ENCODE assay signal across 29 cellular contexts in genomic region chr22:19807914-19808872, GRCh38. TPM values are rescaled to one million over a fixed set of nuclear protein-coding genes. Genes with fewer than 3 reads are reported as not detected.
A peak's percentile ranks its signal among the peaks of the same experiment; 100 is the strongest.
DNase-seq lines count a peak whose midpoint lies in the region; ATAC-seq and TF ChIP-seq lines count a peak whose summit lies in the region.
"Had no signal": no experiment of that assay in that cellular context is flagged by ENCODE, and none has a peak within 500 bp of the region (broad histone marks: within the 10 kb centered on the region; RNA-seq: fewer than 3 reads in every experiment).

No MANE protein-coding gene starts in this region.

- no peaks in the 10 kb centered on the region for H3K36me3 Mint-ChIP-seq in activated CD4-positive, alpha-beta memory T cell treated with anti-CD3 and anti-CD28 coated beads, Interleukin-2, amount 10 ng/mL, durations not matched to agents 7 days and 5 days (ENCODE audit: low read depth)
- H3K36me3 Mint-ChIP-seq: natural killer cell had no signal

- peak; percentile 74 for DNase-seq in cardiac septum (ENCODE audit: low spot score)
- DNase-seq in heart right ventricle = no peak
- DNase-seq in lower lobe of right lung = peak; percentile 33
- peak; percentile 10 to 13 for DNase-seq in uterus
- DNase-seq in effector memory CD4-positive, alpha-beta T cell = no peak
- no peak for DNase-seq in activated CD4-positive, alpha-beta memory T cell treated with anti-CD3 and anti-CD28 coated beads, Interleukin-2, amount 10 ng/mL, durations not matched to agents 7 days and 5 days
- DNase-seq: ACHN; activated CD4-positive, alpha-beta T cell treated with anti-CD3 and anti-CD28 coated beads for 4 hours; activated naive CD8-positive, alpha-beta T cell treated with anti-CD3 and anti-CD28 coated beads, Interleukin-2, amount 50 U/mL, for 24 hours; colonic mucosa; COR-L47; effector CD8-positive, alpha-beta T cell; erythroblast; GDM1; glutamatergic neuron; Kasumi-1; natural killer cell; NCI-H1436 treated with DMSO at 0.1 percent for 48 hours; small intestine; SW 1271 had no signal

- CTCF ChIA-PET in HEK293 (lab: Yijun Ruan, JAX) = interaction anchor here (0.6 kb wide), 1 partner anchor 18 kb away, joined by 3 read pairs; no protein-coding TSS in a partner anchor
- CTCF ChIA-PET in activated CD4-positive, alpha-beta memory T cell treated with anti-CD3 and anti-CD28 coated beads, Interleukin-2, amount 10 ng/mL, durations not matched to agents 7 days and 5 days (lab: Charles Lee) = no interaction called here

- H3K27ac ChIP-seq in heart right ventricle (no peak overlapping the region), HEK293 (ENCODE audit: extremely low read depth, low read depth, low read length) (no peak overlapping the region), lower lobe of right lung (no peak overlapping the region), uterus (no peak overlapping the region)
- no peak overlapping the region for H3K27ac ChIP-seq in effector memory CD4-positive, alpha-beta T cell (ENCODE audit: insufficient read depth, low read length, poor library complexity, severe bottlenecking)
- H3K27ac ChIP-seq: cardiac muscle cell, colonic mucosa, SJCRH30, thoracic aorta had no signal

- WGBS in heart right ventricle, 2 donors = 95 to 98% methylated on average over 20 of the region's 20 CpGs

- H3K4me1 ChIP-seq in heart right ventricle (peaks cover 0 to 7% (median 0%) of the 10 kb centered on the region in 9 donors), HEK293 (ENCODE audit: control insufficient read depth, insufficient read depth, low read length) (peaks cover 3% of the 10 kb centered on the region), lower lobe of right lung (peaks cover 9% of the 10 kb centered on the region), uterus (peaks cover 0 to 7% of the 10 kb centered on the region in 2 donors)
- H3K4me1 ChIP-seq in effector memory CD4-positive, alpha-beta T cell (ENCODE audit: control insufficient read depth, insufficient read depth, low read length, poor library complexity, severe bottlenecking) = peaks cover 6% of the 10 kb centered on the region

- TF ChIP-seq CTCF in heart right ventricle (IDR thresholded peaks at IDR 0.05) = no peak
- TF ChIP-seq CTCF in HEK293 (tag by site-specific recombination; IDR thresholded peaks at IDR 0.05) = no peak
- TF ChIP-seq CTCF in lower lobe of right lung (IDR thresholded peaks at IDR 0.05) = no peak
- no peak for TF ChIP-seq CTCF in uterus (IDR thresholded peaks at IDR 0.05)

- intact Hi-C loops in cardiac septum (cut with DNase I) = no loop called here
- intact Hi-C loops in heart right ventricle (cut with DNase I) = loop anchor here in 1 of 10 donors (10.0 kb wide), 1 partner anchor 53 kb away; no protein-coding TSS in a partner anchor
- intact Hi-C loops in lower lobe of right lung (cut with DNase I) = no loop called here
- intact Hi-C loops in uterus (cut with DNase I; ENCODE audit: low total_unique reads) = no loop called here

- no peak for TF ChIP-seq POLR2A in uterus (IDR thresholded peaks at IDR 0.05)

- no peak for ATAC-seq in heart right ventricle
- no peak for ATAC-seq in lower lobe of right lung
- ATAC-seq: activated naive CD8-positive, alpha-beta T cell treated with anti-CD3 and anti-CD28 coated beads, Interleukin-2, amount 50 U/mL, for 24 hours; HCT116; natural killer cell had no signal

- POLR2A ChIA-PET in HEK293 (lab: Yijun Ruan, JAX) = interaction anchor here (3.0 kb wide), 1 partner anchor 47 kb away, joined by 12 read pairs; the partner anchor contains the start of genes GNB1L and RTL10
- POLR2A ChIA-PET in activated CD4-positive, alpha-beta memory T cell treated with anti-CD3 and anti-CD28 coated beads, Interleukin-2, amount 10 ng/mL, durations not matched to agents 7 days and 5 days (lab: Charles Lee) = interaction anchor here (0.6 kb wide), 1 partner anchor 15 kb away, joined by 3 read pairs; no protein-coding TSS in a partner anchor

- no peaks in the 10 kb centered on the region for H3K27me3 ChIP-seq in heart right ventricle
- H3K27me3 ChIP-seq in lower lobe of right lung (ENCODE audit: low read depth) = no peaks in the 10 kb centered on the region
- H3K27me3 ChIP-seq in uterus = no peaks in the 10 kb centered on the region
- H3K27me3 ChIP-seq in effector memory CD4-positive, alpha-beta T cell (replicated peaks; ENCODE audit: control insufficient read depth, insufficient read depth, low read length, poor library complexity, severe bottlenecking) = no peaks in the 10 kb centered on the region
- H3K27me3 ChIP-seq: cardiac muscle cell, colonic mucosa, SJCRH30 had no signal

- no peak overlapping the region for H3K4me3 Mint-ChIP-seq in activated CD4-positive, alpha-beta memory T cell treated with anti-CD3 and anti-CD28 coated beads, Interleukin-2, amount 10 ng/mL, durations not matched to agents 7 days and 5 days
- H3K4me3 Mint-ChIP-seq: activated naive CD8-positive, alpha-beta T cell treated with anti-CD3 and anti-CD28 coated beads, Interleukin-2, amount 50 U/mL, for 24 hours; natural killer cell; stimulated activated naive CD8-positive, alpha-beta T cell treated with anti-CD3 and anti-CD28 coated beads, Interleukin-15, Interleukin-2, amounts not matched to agents 100 ng/mL and 50 ng/mL, for 24 hours had no signal

- no peaks in the 10 kb centered on the region for H3K27me3 Mint-ChIP-seq in activated CD4-positive, alpha-beta memory T cell treated with anti-CD3 and anti-CD28 coated beads, Interleukin-2, amount 10 ng/mL, durations not matched to agents 7 days and 5 days
- H3K27me3 Mint-ChIP-seq: activated naive CD8-positive, alpha-beta T cell treated with anti-CD3 and anti-CD28 coated beads, Interleukin-2, amount 50 U/mL, for 24 hours; stimulated activated naive CD8-positive, alpha-beta T cell treated with anti-CD3 and anti-CD28 coated beads, Interleukin-15, Interleukin-2, amounts not matched to agents 100 ng/mL and 50 ng/mL, for 24 hours had no signal

- H3K4me3 ChIP-seq in heart right ventricle = no peak overlapping the region
- no peak overlapping the region for H3K4me3 ChIP-seq in HEK293 (ENCODE audit: low read depth, low read length)
- no peak overlapping the region for H3K4me3 ChIP-seq in lower lobe of right lung
- no peak overlapping the region for H3K4me3 ChIP-seq in uterus
- H3K4me3 ChIP-seq in effector memory CD4-positive, alpha-beta T cell (ENCODE audit: insufficient read depth, low read depth, low read length, poor library complexity, severe bottlenecking) = no peak overlapping the region
- H3K4me3 ChIP-seq: cardiac muscle cell, colonic mucosa, lung, SJCRH30, thoracic aorta had no signal

- peaks cover 7% of the 10 kb centered on the region for H3K4me1 Mint-ChIP-seq in activated CD4-positive, alpha-beta memory T cell treated with anti-CD3 and anti-CD28 coated beads, Interleukin-2, amount 10 ng/mL, durations not matched to agents 7 days and 5 days

- no peaks in the 10 kb centered on the region for H3K9me3 Mint-ChIP-seq in activated CD4-positive, alpha-beta memory T cell treated with anti-CD3 and anti-CD28 coated beads, Interleukin-2, amount 10 ng/mL, durations not matched to agents 7 days and 5 days
- H3K9me3 Mint-ChIP-seq: activated naive CD8-positive, alpha-beta T cell treated with anti-CD3 and anti-CD28 coated beads, Interleukin-2, amount 50 U/mL, for 24 hours; natural killer cell; stimulated activated naive CD8-positive, alpha-beta T cell treated with anti-CD3 and anti-CD28 coated beads, Interleukin-15, Interleukin-2, amounts not matched to agents 100 ng/mL and 50 ng/mL, for 24 hours had no signal

- H3K36me3 ChIP-seq in heart right ventricle (no peaks in the 10 kb centered on the region), HEK293 (ENCODE audit: control insufficient read depth in 2 of 2, insufficient read depth in 1 of 2, low read length in 2 of 2) (peaks cover 0 to 19% of the 10 kb centered on the region in 2 experiments; a peak in 1 of 3 replicates), lower lobe of right lung (peaks cover 6% of the 10 kb centered on the region), uterus (no peaks in the 10 kb centered on the region)
- no peaks in the 10 kb centered on the region for H3K36me3 ChIP-seq in effector memory CD4-positive, alpha-beta T cell (ENCODE audit: control insufficient read depth, insufficient read depth, low read length)
- H3K36me3 ChIP-seq: cardiac muscle cell, colonic mucosa, SJCRH30, thoracic aorta had no signal

- H3K9me3 ChIP-seq in heart right ventricle (no peaks in the 10 kb centered on the region), HEK293 (ENCODE audit: control insufficient read depth, insufficient read depth, low read depth, low read length) (no peaks in the 10 kb centered on the region), lower lobe of right lung (no peaks in the 10 kb centered on the region), uterus (no peaks in the 10 kb centered on the region)
- H3K9me3 ChIP-seq in effector memory CD4-positive, alpha-beta T cell (ENCODE audit: control insufficient read depth, low read length) = no peaks in the 10 kb centered on the region
- H3K9me3 ChIP-seq: colonic mucosa, SJCRH30, thoracic aorta had no signal

- no peak overlapping the region for H3K27ac Mint-ChIP-seq in activated CD4-positive, alpha-beta memory T cell treated with anti-CD3 and anti-CD28 coated beads, Interleukin-2, amount 10 ng/mL, durations not matched to agents 7 days and 5 days
- H3K27ac Mint-ChIP-seq: activated naive CD8-positive, alpha-beta T cell treated with anti-CD3 and anti-CD28 coated beads, Interleukin-2, amount 50 U/mL, for 24 hours; natural killer cell; stimulated activated naive CD8-positive, alpha-beta T cell treated with anti-CD3 and anti-CD28 coated beads, Interleukin-15, Interleukin-2, amounts not matched to agents 100 ng/mL and 50 ng/mL, for 24 hours had no signal

RNA-seq across cellular contexts. Expression of gene GNB1L, which starts 46.5 kb away (rescaled TPM):
- total RNA-seq in cardiac septum (2.0 TPM), heart right ventricle (1 to 10 TPM in 8 of 10 donors, under 1 TPM in 2; 0.76 to 3.6 (median 1.8) TPM), lower lobe of right lung (6.0 TPM), uterus (10 to 100 TPM in 1 of 4 donors, 1 to 10 TPM in 2, under 1 TPM in 1; 0.59 to 12.2 (median 3.1) TPM)
- 1 to 10 TPM; 2.0 to 9.3 TPM for polyA plus RNA-seq in heart right ventricle
- 1 to 10 TPM; 7.4 to 8.7 TPM for total RNA-seq in activated CD4-positive, alpha-beta memory T cell treated with anti-CD3 and anti-CD28 coated beads, Interleukin-2, amount 10 ng/mL, durations not matched to agents 7 days and 5 days

RNA-seq across cellular contexts. Expression of gene RTL10, which starts 46.5 kb away (rescaled TPM):
- total RNA-seq in cardiac septum = 6.3 TPM
- 10 to 100 TPM in 2 of 10 donors, 1 to 10 TPM in 8; 5.3 to 12.0 (median 7.2) TPM for total RNA-seq in heart right ventricle
- polyA plus RNA-seq in heart right ventricle = 1 to 10 TPM; 4.0 to 6.5 TPM
- total RNA-seq in lower lobe of right lung = 24.3 TPM
- total RNA-seq in uterus = 10 to 100 TPM in 3 of 4 donors, 1 to 10 TPM in 1; 6.8 to 24.3 (median 17.7) TPM
- 10 to 100 TPM; 13.3 to 13.5 TPM for total RNA-seq in activated CD4-positive, alpha-beta memory T cell treated with anti-CD3 and anti-CD28 coated beads, Interleukin-2, amount 10 ng/mL, durations not matched to agents 7 days and 5 days

RNA-seq across cellular contexts. Expression of gene TBX1, which starts 47.6 kb away (rescaled TPM):
- total RNA-seq in cardiac septum (0.48 TPM), heart right ventricle (1 to 10 TPM in 5 of 10 donors, under 1 TPM in 5; 0.53 to 1.8 (median 1.0) TPM), lower lobe of right lung (13.5 TPM), uterus (10 to 100 TPM in 2 of 4 donors, 1 to 10 TPM in 2; 1.0 to 23.2 (median 5.8) TPM)
- polyA plus RNA-seq in heart right ventricle = 1 to 10 TPM in 1 of 2 donors, under 1 TPM in 1; 0.61 to 1.0 TPM
- not detected for total RNA-seq in activated CD4-positive, alpha-beta memory T cell treated with anti-CD3 and anti-CD28 coated beads, Interleukin-2, amount 10 ng/mL, durations not matched to agents 7 days and 5 days
- total RNA-seq: mononuclear cell had no signal
- polyA plus RNA-seq: BJ had no signal

Comparison
In these comparisons a context has a peak if more than half of its experiments do, and no peak if none do; other contexts are left out.
1. DNase-seq: peak in cardiac septum (single experiment), lower lobe of right lung (single experiment) and uterus (2 of 2); none in heart right ventricle (0 of 2), effector memory CD4-positive, alpha-beta T cell (0 of 3) and activated CD4-positive, alpha-beta memory T cell treated with anti-CD3 and anti-CD28 coated beads, Interleukin-2, amount 10 ng/mL, durations not matched to agents 7 days and 5 days (single experiment).